Comparison of ENCODE assay signal across 8 cellular contexts in genomic region chrX:16868920-16869319, GRCh38. TPM values are rescaled to one million over a fixed set of nuclear protein-coding genes. Genes with fewer than 3 reads are reported as not detected.
A peak's percentile ranks its signal among the peaks of the same experiment; 100 is the strongest.
DNase-seq lines count a peak whose midpoint lies in the region; ATAC-seq and TF ChIP-seq lines count a peak whose summit lies in the region.

No MANE protein-coding gene starts in this region.

- TF ChIP-seq CTCF in GM12865 (IDR thresholded peaks at IDR 0.05; ENCODE audit: insufficient read depth, low read depth, low read length, missing control alignments) = no peak
- no peak for TF ChIP-seq CTCF in fibroblast of pulmonary artery (IDR thresholded peaks at IDR 0.05; ENCODE audit: low read length, missing control alignments)
- no peak for TF ChIP-seq CTCF in gastrocnemius medialis (IDR thresholded peaks at IDR 0.05 in 4 of 5, conservative IDR thresholded peaks at IDR 0.05 in 1 of 5)

- no peak overlapping the region for H3K27ac ChIP-seq in SJSA1
- H3K27ac ChIP-seq in gastrocnemius medialis = peak overlapping the region; percentile 90 to 98 (median 95)

- TF ChIP-seq POLR2A in gastrocnemius medialis (IDR thresholded peaks at IDR 0.05) = no peak

- peak overlapping the region; percentile 85 for H3K4me3 ChIP-seq in GM12865 (ENCODE audit: low read depth, low read length)
- H3K4me3 ChIP-seq in SJSA1 = peak overlapping the region; percentile 71
- peak overlapping the region; percentile 63 for H3K4me3 ChIP-seq in fibroblast of pulmonary artery (replicated peaks; ENCODE audit: low read depth, low read length)
- peak overlapping the region; percentile 54 to 84 (median 66) for H3K4me3 ChIP-seq in gastrocnemius medialis

- ATAC-seq in gastrocnemius medialis = no peak
- ATAC-seq in HG03378 (IDR thresholded peaks at IDR 0.05; ENCODE audit: unreplicated experiment) = no peak

- intact Hi-C loops in gastrocnemius medialis (cut with DNase I; ENCODE audit: low total_unique reads) = loop anchor here (10.0 kb wide), 1 partner anchor 1374 kb away; the partner anchor contains the start of gene PIR

- peaks cover 28% of the 10 kb centered on the region for H3K36me3 ChIP-seq in SJSA1
- no peaks in the 10 kb centered on the region for H3K36me3 ChIP-seq in gastrocnemius medialis

- H3K4me1 ChIP-seq in SJSA1 (replicated peaks) (peaks cover 20% of the 10 kb centered on the region), gastrocnemius medialis (peaks cover 11 to 17% of the 10 kb centered on the region in 2 donors)

- in situ Hi-C loops in gastrocnemius medialis (cut with MboI; ENCODE audit: low sequenced_read_pairs in 4 of 4) = no loop called here

- DNase-seq in GM12865 (ENCODE audit: low read depth) (no peak), SJSA1 (ENCODE audit: low read depth in 1 of 2, low spot score in 2 of 2) (no peak), fibroblast of pulmonary artery (ENCODE audit: low read depth) (no peak), gastrocnemius medialis (no peak), A172 (ENCODE audit: low spot score) (no peak), cortex of kidney (lab: John Stamatoyannopoulos, UW) (no peak), NCI-H1930 (lab: John Stamatoyannopoulos, UW) (no peak)

- H3K27me3 ChIP-seq in SJSA1 (replicated peaks) (no peaks in the 10 kb centered on the region), gastrocnemius medialis (peaks cover 0 to 2% (median 0%) of the 10 kb centered on the region in 3 donors)

- H3K9me3 ChIP-seq in SJSA1 (replicated peaks) (no peaks in the 10 kb centered on the region), gastrocnemius medialis (no peaks in the 10 kb centered on the region)

RNA-seq across cellular contexts. Expression of gene RBBP7, which starts 1.2 kb away (rescaled TPM):
- 175 and 198 TPM in 2 replicates for total RNA-seq in SJSA1 (2014; rRNA removed; shearing (Covaris generic))
- 100 to 1,000 TPM in 3 of 4 donors, 10 to 100 TPM in 1; 95.0 to 325 (median 151) TPM for total RNA-seq in gastrocnemius medialis
- 260 and 261 TPM in 2 replicates for total RNA-seq in A172 (2014; rRNA removed; shearing (Covaris generic))
